Comparison of ENCODE assay signal across 9 cellular contexts in genomic region chr16:15857779-15858560, GRCh38. TPM values are rescaled to one million over a fixed set of nuclear protein-coding genes. Genes with fewer than 3 reads are reported as not detected.
A peak's percentile ranks its signal among the peaks of the same experiment; 100 is the strongest.
DNase-seq lines count a peak whose midpoint lies in the region; ATAC-seq and TF ChIP-seq lines count a peak whose summit lies in the region.
"Had no signal": no experiment of that assay in that cellular context is flagged by ENCODE, and none has a peak within 500 bp of the region (broad histone marks: within the 10 kb centered on the region; RNA-seq: fewer than 3 reads in every experiment).

No MANE protein-coding gene starts in this region.

- H3K4me3 ChIP-seq in GM08714 (ENCODE audit: low read length) = peak overlapping the region; percentile 25; the same call in 1 of the 2 replicates
- peak overlapping the region; percentile 28 for H3K4me3 ChIP-seq in cardiac muscle cell
- peak overlapping the region; percentile 22 to 35 for H3K4me3 ChIP-seq in prostate gland

- H3K27me3 ChIP-seq in cardiac muscle cell (peaks cover 87% of the 10 kb centered on the region), prostate gland (replicated peaks; ENCODE audit: insufficient read depth) (peaks cover 4% of the 10 kb centered on the region)

- CTCF ChIA-PET in activated CD4-positive, alpha-beta memory T cell treated with anti-CD3 and anti-CD28 coated beads for 36 hours (lab: Charles Lee) = no interaction called here

- peaks cover 26% of the 10 kb centered on the region for H3K27me3 Mint-ChIP-seq in activated CD4-positive, alpha-beta memory T cell treated with anti-CD3 and anti-CD28 coated beads for 36 hours

- TF ChIP-seq CTCF in cardiac muscle cell (IDR thresholded peaks at IDR 0.05; ENCODE audit: low read depth, low read length) (no peak), prostate gland (IDR thresholded peaks at IDR 0.05) (no peak)

- no peak overlapping the region for H3K27ac Mint-ChIP-seq in activated CD4-positive, alpha-beta memory T cell treated with anti-CD3 and anti-CD28 coated beads for 36 hours

- 1% methylated on average over 42 of the region's 55 CpGs for WGBS in prostate gland

- H3K9me3 ChIP-seq in cardiac muscle cell (ENCODE audit: low read depth) = no peaks in the 10 kb centered on the region
- H3K9me3 ChIP-seq in prostate gland = no peaks in the 10 kb centered on the region
- H3K9me3 ChIP-seq: pancreas had no signal

- H3K27ac ChIP-seq in cardiac muscle cell = peak overlapping the region; percentile 21
- H3K27ac ChIP-seq in prostate gland = peak overlapping the region; percentile 58 to 73
- H3K27ac ChIP-seq: pancreas had no signal

- POLR2A ChIA-PET in activated CD4-positive, alpha-beta memory T cell treated with anti-CD3 and anti-CD28 coated beads for 36 hours (lab: Charles Lee) = no interaction called here

- no peak for ATAC-seq in HG03439 (IDR thresholded peaks at IDR 0.05; ENCODE audit: unreplicated experiment)
- no peak for ATAC-seq in HG02840 (IDR thresholded peaks at IDR 0.05; ENCODE audit: low FRiP score, unreplicated experiment)

- DNase-seq in activated CD4-positive, alpha-beta memory T cell treated with anti-CD3 and anti-CD28 coated beads for 36 hours = no peak
- DNase-seq in cardiac muscle cell (ENCODE audit: low read depth in 1 of 2, low spot score in 1 of 2) = peak; percentile 54 to 85
- peak; percentile 21 for DNase-seq in prostate gland (ENCODE audit: low spot score)
- no peak for DNase-seq in NCI-H2081 treated with DMSO at 0.1 percent for 48 hours (lab: John Stamatoyannopoulos, UW)
- DNase-seq in hippocampal formation (lab: John Stamatoyannopoulos, UW) = no peak

- TF ChIP-seq POLR2A in prostate gland (IDR thresholded peaks at IDR 0.05) = no peak

- H3K4me1 Mint-ChIP-seq in activated CD4-positive, alpha-beta memory T cell treated with anti-CD3 and anti-CD28 coated beads for 36 hours (ENCODE audit: low read depth) = peaks cover 5% of the 10 kb centered on the region

- H3K4me3 Mint-ChIP-seq in activated CD4-positive, alpha-beta memory T cell treated with anti-CD3 and anti-CD28 coated beads for 36 hours = peak overlapping the region; percentile 28

- H3K36me3 Mint-ChIP-seq in activated CD4-positive, alpha-beta memory T cell treated with anti-CD3 and anti-CD28 coated beads for 36 hours = no peaks in the 10 kb centered on the region

- H3K4me1 ChIP-seq in cardiac muscle cell (ENCODE audit: low read depth) (no peaks in the 10 kb centered on the region), prostate gland (replicated peaks) (no peaks in the 10 kb centered on the region)

- H3K36me3 ChIP-seq in cardiac muscle cell = no peaks in the 10 kb centered on the region
- H3K36me3 ChIP-seq in prostate gland = no peaks in the 10 kb centered on the region
- H3K36me3 ChIP-seq: pancreas had no signal

- intact Hi-C loops in activated CD4-positive, alpha-beta memory T cell treated with anti-CD3 and anti-CD28 coated beads for 36 hours (cut with micrococcal nuclease) = no loop called here
- intact Hi-C loops in prostate gland (cut with DNase I) = no loop called here

- H3K9me3 Mint-ChIP-seq in activated CD4-positive, alpha-beta memory T cell treated with anti-CD3 and anti-CD28 coated beads for 36 hours = no peaks in the 10 kb centered on the region

RNA-seq across cellular contexts. Expression of gene MYH11, which starts 1.1 kb away (rescaled TPM):
- total RNA-seq in activated CD4-positive, alpha-beta memory T cell treated with anti-CD3 and anti-CD28 coated beads for 36 hours = under 1 TPM in 1 of 2 experiments, not detected in 1; 0.07 TPM
- total RNA-seq in cardiac muscle cell = 2.0 and 16.3 TPM in 2 replicates
- 3.3 and 12.2 TPM in 2 replicates for polyA plus RNA-seq in cardiac muscle cell
- total RNA-seq in prostate gland = 1,000 to 10,000 TPM in 1 of 2 donors, 100 to 1,000 TPM in 1; 968 to 2,091 TPM

RNA-seq across cellular contexts. Expression of gene CEP20, which starts 30.4 kb away (rescaled TPM):
- total RNA-seq in activated CD4-positive, alpha-beta memory T cell treated with anti-CD3 and anti-CD28 coated beads for 36 hours = 10 to 100 TPM; 40.0 to 43.8 TPM
- total RNA-seq in cardiac muscle cell (14.8 and 15.3 TPM in 2 replicates), prostate gland (10 to 100 TPM; 30.7 to 33.4 TPM)
- 21.4 and 33.3 TPM in 2 replicates for polyA plus RNA-seq in cardiac muscle cell

Comparison
In these comparisons a context has a peak if more than half of its experiments do, and no peak if none do; other contexts are left out.
1. DNase-seq: peak in cardiac muscle cell (2 of 2) and prostate gland (single experiment); none in activated CD4-positive, alpha-beta memory T cell treated with anti-CD3 and anti-CD28 coated beads for 36 hours (single experiment), NCI-H2081 treated with DMSO at 0.1 percent for 48 hours (single experiment) and hippocampal formation (0 of 2).
2. RNA of gene MYH11, which starts 1.1 kb away (total RNA-seq): 968 to 2,091 TPM in prostate gland; 2.0 to 16.3 TPM in cardiac muscle cell and 0.07 TPM in activated CD4-positive, alpha-beta memory T cell treated with anti-CD3 and anti-CD28 coated beads for 36 hours; every median in the first group is over 10 times any median in the second.
3. Peak in every context shown above with its lines, with median percentiles within 50 percentile points of each other: H3K4me3 ChIP-seq.